ENCODE assay signal across 14 cellular contexts in the genomic region with DNA sequence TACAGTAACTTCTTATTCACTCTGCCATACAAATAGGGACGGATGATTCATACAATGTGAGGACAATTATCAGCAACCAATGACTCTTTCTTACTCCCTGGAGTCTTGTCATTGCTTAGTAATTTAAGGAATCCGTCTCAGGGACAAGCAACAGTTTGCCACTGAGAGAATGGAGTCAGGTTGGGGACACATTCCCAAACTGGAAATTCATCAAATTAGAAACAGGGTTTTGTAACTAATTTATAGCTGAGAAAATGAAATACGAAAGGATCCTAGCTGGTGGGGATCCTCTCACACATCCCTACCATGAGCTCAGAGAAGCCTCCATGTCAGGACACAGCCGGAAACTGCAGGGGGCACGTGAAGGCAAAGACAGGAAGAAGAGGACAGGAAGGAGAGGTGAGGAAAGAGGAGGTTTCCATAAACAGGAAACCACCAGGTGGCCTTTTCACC. TPM values are rescaled to one million over a fixed set of nuclear protein-coding genes. Genes with fewer than 3 reads are reported as not detected.
DNase-seq lines count a peak whose midpoint lies in the region; ATAC-seq and TF ChIP-seq lines count a peak whose summit lies in the region.
"Had no signal": no experiment of that assay in that cellular context is flagged by ENCODE, and none has a peak within 500 bp of the region (broad histone marks: within the 10 kb centered on the region; RNA-seq: fewer than 3 reads in every experiment).

No MANE protein-coding gene starts in this region.

- H3K27me3 ChIP-seq in IMR-90 (ENCODE audit: control insufficient read depth, insufficient read depth, low read length) (no peaks in the 10 kb centered on the region), mesenchymal stem cell (ENCODE audit: control insufficient read depth in 1 of 2, insufficient read depth in 1 of 2, low read length in 2 of 2) (no peaks in the 10 kb centered on the region)

- H3K36me3 Mint-ChIP-seq in chondrocyte (ENCODE audit: low read depth) = no peaks in the 10 kb centered on the region
- H3K36me3 Mint-ChIP-seq: CD4-positive, alpha-beta memory T cell; naive thymus-derived CD8-positive, alpha-beta T cell; stimulated activated effector memory CD8-positive, alpha-beta T cell treated with anti-CD3 and anti-CD28 coated beads, Interleukin-12 subunit alpha, Interleukin-12 subunit beta, amount 100 ng/mL, for 72 hours had no signal

- DNase-seq in COLO829 (ENCODE audit: low spot score) (peak; percentile 74), IMR-90 (peak; percentile 72), chondrocyte (ENCODE audit: low spot score) (no peak), mesenchymal stem cell (peak; percentile 80), NCI-H446 (lab: John Stamatoyannopoulos, UW) (no peak), NCI-H2029 (lab: John Stamatoyannopoulos, UW) (no peak)
- DNase-seq: activated T-cell treated with anti-CD3 and anti-CD28 coated beads, Interleukin-2, amount 50 U/mL, for 72 hours; CD4-positive, alpha-beta memory T cell; naive thymus-derived CD8-positive, alpha-beta T cell; stimulated activated CD4-positive, alpha-beta T cell treated with anti-CD3 and anti-CD28 coated beads, Interleukin-15, amount 100 ng/mL, for 24 hours had no signal

- H2BK5ac ChIP-seq in IMR-90 (ENCODE audit: low read depth, low read length, poor library complexity, severe bottlenecking) = peak overlapping the region; percentile 89
- H2BK5ac ChIP-seq in mesenchymal stem cell (ENCODE audit: low read depth, low read length, poor library complexity, severe bottlenecking) = no peak overlapping the region

- H3K4ac ChIP-seq in IMR-90 (ENCODE audit: low read depth, low read length) (peak overlapping the region; percentile 88), mesenchymal stem cell (ENCODE audit: low read depth in 1 of 2, low read length in 2 of 2) (peak overlapping the region; percentile 40 to 84)

- H3K23ac ChIP-seq in IMR-90 (ENCODE audit: low read depth, low read length) (peak overlapping the region; percentile 74), mesenchymal stem cell (ENCODE audit: low read length in 2 of 2) (no peak overlapping the region)

- H3K27ac Mint-ChIP-seq in chondrocyte (ENCODE audit: unreplicated experiment) = peak overlapping the region; percentile 42
- H3K27ac Mint-ChIP-seq: activated T-cell treated with anti-CD3 and anti-CD28 coated beads, Interleukin-2, amount 50 U/mL, for 72 hours; CD4-positive, alpha-beta memory T cell; stimulated activated effector memory CD8-positive, alpha-beta T cell treated with anti-CD3 and anti-CD28 coated beads, Interleukin-12 subunit alpha, Interleukin-12 subunit beta, amount 100 ng/mL, for 72 hours had no signal

- H4K5ac ChIP-seq in IMR-90 (ENCODE audit: low read depth, low read length) = peak overlapping the region; percentile 43; the same call in 1 of the 2 replicates

- no peak for TF ChIP-seq CTCF in IMR-90 (conservative IDR thresholded peaks at IDR 0.05; ENCODE audit: low read depth, low read length)
- TF ChIP-seq CTCF in chondrocyte (IDR thresholded peaks at IDR 0.05) = no peak

- intact Hi-C loops in IMR-90 (cut with micrococcal nuclease) = no loop called here

- no peaks in the 10 kb centered on the region for H3K27me3 Mint-ChIP-seq in chondrocyte (ENCODE audit: low read depth)

- peak overlapping the region; percentile 54 to 81 for H4K8ac ChIP-seq in IMR-90 (ENCODE audit: low read depth in 2 of 2, low read length in 2 of 2)
- peak overlapping the region; percentile 93 for H4K8ac ChIP-seq in mesenchymal stem cell (ENCODE audit: low read length)

- H3K36me3 ChIP-seq in IMR-90 (ENCODE audit: control insufficient read depth, insufficient read depth, low read length) = no peaks in the 10 kb centered on the region
- no peaks in the 10 kb centered on the region for H3K36me3 ChIP-seq in mesenchymal stem cell (ENCODE audit: control insufficient read depth in 1 of 2, insufficient read depth in 2 of 2, low read depth in 1 of 2, low read length in 2 of 2)

- H2BK15ac ChIP-seq in IMR-90 (ENCODE audit: low read depth, low read length) = peak overlapping the region; percentile 96
- peak overlapping the region; percentile 96 for H2BK15ac ChIP-seq in mesenchymal stem cell (ENCODE audit: low read depth, poor library complexity, severe bottlenecking)

- peak overlapping the region; percentile 83 for H4K91ac ChIP-seq in IMR-90 (ENCODE audit: insufficient read depth, low read depth, low read length)
- peak overlapping the region; percentile 65 for H4K91ac ChIP-seq in mesenchymal stem cell (ENCODE audit: low read length)

- BruUV-seq in IMR-90 (replicated peaks; lab: Mats Ljungman, UMichigan) = no TSS peak

- H3K4me1 Mint-ChIP-seq in chondrocyte (ENCODE audit: low read depth) = peaks cover 20% of the 10 kb centered on the region

- H2AFZ ChIP-seq in IMR-90 (replicated peaks; ENCODE audit: low read length, poor library complexity) (peak overlapping the region; percentile 82), mesenchymal stem cell (ENCODE audit: low read depth, low read length) (no peak overlapping the region)

- peak overlapping the region; percentile 75 for H3K56ac ChIP-seq in IMR-90 (ENCODE audit: extremely low read depth, insufficient read depth, low read length)

- H3K18ac ChIP-seq in IMR-90 (ENCODE audit: low read depth, low read length) (peak overlapping the region; percentile 36; the same call in 1 of the 2 replicates), mesenchymal stem cell (ENCODE audit: low read depth in 1 of 2, low read length in 2 of 2) (peak overlapping the region; percentile 54 to 94)

- peak overlapping the region in 1 of 2 experiments; percentile 89 for H2BK12ac ChIP-seq in mesenchymal stem cell (ENCODE audit: low read length in 2 of 2)

- H3K4me3 ChIP-seq in IMR-90 (ENCODE audit: insufficient read depth, low read depth, low read length) (no peak overlapping the region), mesenchymal stem cell (ENCODE audit: insufficient read depth in 1 of 2, low read depth in 1 of 2, low read length in 2 of 2) (no peak overlapping the region)

- H3K79me1 ChIP-seq in IMR-90 (ENCODE audit: low read depth in 1 of 2, low read length in 2 of 2) (no peaks in the 10 kb centered on the region), mesenchymal stem cell (replicated peaks; ENCODE audit: low read length, poor library complexity, severe bottlenecking) (no peaks in the 10 kb centered on the region)

- POLR2A ChIA-PET in IMR-90 (lab: Charles Lee; ENCODE audit: unreplicated experiment) = no interaction called here

- H2BK120ac ChIP-seq in IMR-90 (ENCODE audit: low read depth, low read length) = peak overlapping the region; percentile 86
- H2BK120ac ChIP-seq in mesenchymal stem cell (ENCODE audit: low read depth, low read length) = peak overlapping the region; percentile 97

- CTCF ChIA-PET in IMR-90 (lab: Yijun Ruan, JAX) = interaction anchor here (1.3 kb wide), 1 partner anchor 9 kb away, joined by 7 read pairs; no protein-coding TSS in a partner anchor

- peak overlapping the region; percentile 96 for H2BK20ac ChIP-seq in IMR-90 (ENCODE audit: low read depth, low read length)

- no peak for TF ChIP-seq POLR2A in IMR-90 (IDR thresholded peaks at IDR 0.05; ENCODE audit: low read depth, low read length)

- ATAC-seq in IMR-90 (ENCODE audit: low read depth) (peak; percentile 75), HG03097 (IDR thresholded peaks at IDR 0.05; ENCODE audit: low FRiP score, unreplicated experiment) (no peak), HG03135 (IDR thresholded peaks at IDR 0.05; ENCODE audit: unreplicated experiment) (no peak)
- ATAC-seq: activated T-cell treated with anti-CD3 and anti-CD28 coated beads, Interleukin-2, amount 50 U/mL, for 72 hours; naive thymus-derived CD8-positive, alpha-beta T cell; stimulated activated effector memory CD8-positive, alpha-beta T cell treated with anti-CD3 and anti-CD28 coated beads, Interleukin-12 subunit alpha, Interleukin-12 subunit beta, amount 100 ng/mL, for 72 hours had no signal

- no CpG with 5 or more reads among the region's 5 CpGs for WGBS in IMR-90 (ENCODE audit: extremely low coverage in 2 of 2, insufficient read length in 1 of 2), 2 experiments
- WGBS in mesenchymal stem cell = 6% methylated on average over 2 of the region's 5 CpGs

- H3K4me1 ChIP-seq in IMR-90 (ENCODE audit: control insufficient read depth, insufficient read depth, low read length) (peaks cover 10% of the 10 kb centered on the region), mesenchymal stem cell (ENCODE audit: control insufficient read depth, insufficient read depth, low read depth, low read length) (peaks cover 9% of the 10 kb centered on the region)

- no peaks in the 10 kb centered on the region for H3K9me3 Mint-ChIP-seq in chondrocyte (ENCODE audit: low read depth)
- H3K9me3 Mint-ChIP-seq: activated T-cell treated with anti-CD3 and anti-CD28 coated beads, Interleukin-2, amount 50 U/mL, for 72 hours; CD4-positive, alpha-beta memory T cell; naive thymus-derived CD8-positive, alpha-beta T cell; stimulated activated effector memory CD8-positive, alpha-beta T cell treated with anti-CD3 and anti-CD28 coated beads, Interleukin-12 subunit alpha, Interleukin-12 subunit beta, amount 100 ng/mL, for 72 hours had no signal

- peak overlapping the region; percentile 14; the same call in 1 of the 2 replicates for H3K4me2 ChIP-seq in IMR-90 (ENCODE audit: low read depth, low read length)
- H3K4me2 ChIP-seq in mesenchymal stem cell (ENCODE audit: low read length, poor library complexity, severe bottlenecking) = no peak overlapping the region

- H3K9me3 ChIP-seq in IMR-90 (ENCODE audit: control insufficient read depth, insufficient read depth, low read length) (no peaks in the 10 kb centered on the region), mesenchymal stem cell (ENCODE audit: control insufficient read depth, low read length) (no peaks in the 10 kb centered on the region)

- H3K27ac ChIP-seq in IMR-90 (ENCODE audit: insufficient read depth, low read length) (peak overlapping the region; percentile 24; the same call in 1 of the 2 replicates), mesenchymal stem cell (ENCODE audit: low read length, poor library complexity, severe bottlenecking) (no peak overlapping the region)

- H3K14ac ChIP-seq in IMR-90 (replicated peaks; ENCODE audit: low read depth, low read length) (peak overlapping the region; percentile 74), mesenchymal stem cell (ENCODE audit: low read length in 2 of 2) (peak overlapping the region in 1 of 2 experiments; percentile 45)

- H3K9ac ChIP-seq in IMR-90 (ENCODE audit: low read depth, low read length) (no peak overlapping the region), mesenchymal stem cell (ENCODE audit: low read length) (no peak overlapping the region)

- dilution Hi-C loops in IMR-90 (cut with HindIII; ENCODE audit: low sequenced_read_pairs, unreplicated experiment) = no loop called here

- H2AK9ac ChIP-seq in IMR-90 (replicated peaks; ENCODE audit: low read depth, low read length, poor library complexity) = peak overlapping the region; percentile 83

- H3K9me1 ChIP-seq in IMR-90 (ENCODE audit: insufficient read depth, low read length) = peaks cover 11% of the 10 kb centered on the region

- no peak for TF ChIP-seq RAD21 in IMR-90 (IDR thresholded peaks at IDR 0.05; ENCODE audit: low read length)

- in situ Hi-C loops in IMR-90 (cut with MboI; ENCODE audit: low sequenced_read_pairs) = no loop called here

- H4K20me1 ChIP-seq in IMR-90 (ENCODE audit: insufficient read depth, low read length) = no peaks in the 10 kb centered on the region

- no peak overlapping the region for H3K4me3 Mint-ChIP-seq in chondrocyte (ENCODE audit: unreplicated experiment)
- H3K4me3 Mint-ChIP-seq: activated T-cell treated with anti-CD3 and anti-CD28 coated beads, Interleukin-2, amount 50 U/mL, for 72 hours; CD4-positive, alpha-beta memory T cell; stimulated activated effector memory CD8-positive, alpha-beta T cell treated with anti-CD3 and anti-CD28 coated beads, Interleukin-12 subunit alpha, Interleukin-12 subunit beta, amount 100 ng/mL, for 72 hours had no signal

- peak overlapping the region; percentile 92 for H2AK5ac ChIP-seq in IMR-90 (ENCODE audit: low read depth, low read length)
- no peak overlapping the region for H2AK5ac ChIP-seq in mesenchymal stem cell (ENCODE audit: low read length, severe bottlenecking)

RNA-seq across cellular contexts. Expression of a gene that starts 50.4 kb away (rescaled TPM):
- not detected in 2 replicates for total RNA-seq in IMR-90 (2012; rRNA removed)
- polyA plus RNA-seq in IMR-90 (2012; rRNA removed) = not detected in 2 replicates
- polyA plus RNA-seq in IMR-90 (2012; cell fraction: cytosol; rRNA removed) = not detected in 2 replicates
- not detected in 2 replicates for polyA plus RNA-seq in IMR-90 (2012; cell fraction: nucleus; rRNA removed; ENCODE audit: low replicate concordance)
- 0.67 to 8.6 TPM (median 0.77 TPM) in 3 replicates for total RNA-seq in chondrocyte
- 1.7 TPM for polyA plus RNA-seq in mesenchymal stem cell (2013, experiment 1 of 2)
- polyA plus RNA-seq in mesenchymal stem cell (2013, experiment 2 of 2) = 1.5 TPM
- total RNA-seq: activated T-cell treated with anti-CD3 and anti-CD28 coated beads, Interleukin-2, amount 50 U/mL, for 72 hours; CD4-positive, alpha-beta memory T cell; naive thymus-derived CD8-positive, alpha-beta T cell; OCI-LY7 had no signal
- polyA plus RNA-seq: CD4-positive, alpha-beta memory T cell; naive thymus-derived CD8-positive, alpha-beta T cell had no signal

Comparison
In these comparisons a context has a peak if more than half of its experiments do, and no peak if none do; other contexts are left out.
1. DNase-seq: peak in COLO829 (single experiment), IMR-90 (single experiment) and mesenchymal stem cell (single experiment); none in chondrocyte (single experiment), NCI-H446 (0 of 2) and NCI-H2029 (single experiment).